17 cellular contexts compared by ENCODE assay signal in the genomic region with DNA sequence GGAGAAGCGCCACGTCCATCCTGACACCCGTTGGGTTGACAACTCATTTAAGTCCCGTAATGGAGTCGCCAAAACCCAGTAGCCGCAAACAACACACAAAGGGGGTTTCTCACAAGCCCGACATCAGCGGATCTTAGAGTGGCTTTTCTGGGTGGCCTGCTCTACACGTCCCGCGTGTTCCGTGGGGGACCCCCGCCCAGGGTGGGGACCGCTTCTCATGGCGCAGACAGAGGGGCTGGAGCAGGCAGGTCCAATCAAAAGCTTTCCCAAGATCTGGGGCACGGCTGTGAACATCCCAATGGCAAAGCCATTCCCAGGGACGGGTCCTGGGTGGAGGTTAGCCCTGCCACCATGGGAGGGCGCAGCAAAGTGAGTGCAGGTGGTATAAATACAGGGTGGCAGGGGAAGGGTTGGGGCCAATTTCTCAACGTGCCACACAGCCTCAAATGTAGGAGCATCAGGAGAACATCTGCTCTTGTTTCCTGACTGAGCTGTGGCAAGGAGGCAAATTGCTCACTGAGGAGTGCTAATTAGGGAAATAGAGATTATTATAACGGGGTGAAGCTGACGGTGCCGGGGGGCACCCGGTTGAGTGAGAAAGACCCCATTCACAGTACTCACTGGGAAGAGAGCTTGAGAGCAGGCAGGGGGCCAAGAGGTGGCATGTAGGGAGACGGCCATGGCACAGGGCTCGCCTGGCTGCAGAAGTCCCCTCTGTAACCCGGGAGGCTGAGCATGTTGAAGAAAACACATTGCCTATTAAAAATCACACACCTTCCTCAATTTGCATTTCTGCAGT.
"Had no signal": no experiment of that assay in that cellular context is flagged by ENCODE, and none has a peak within 500 bp of the region (broad histone marks: within the 10 kb centered on the region; RNA-seq: fewer than 3 reads in every experiment).

No MANE protein-coding gene starts in this region.

- H3K27ac ChIP-seq: coronary artery, heart right ventricle, spleen, tibial artery, upper lobe of right lung had no signal

- H3K9me3 ChIP-seq: heart right ventricle, spleen, tibial artery, upper lobe of right lung had no signal

- DNase-seq: effector CD8-positive, alpha-beta T cell; heart right ventricle; hypothalamus; kidney glomerular epithelial cell; midbrain; spleen; stimulated activated CD4-positive, alpha-beta T cell treated with anti-CD3 and anti-CD28 coated beads, Interleukin-15, amount 100 ng/mL, for 24 hours; stimulated activated CD4-positive, alpha-beta T cell treated with anti-CD3 and anti-CD28 coated beads, Interleukin-1b, Interleukin-23, amount 100 ng/mL, for 48 hours; stimulated activated CD4-positive, alpha-beta T cell treated with anti-CD3 and anti-CD28 coated beads, Interleukin-4, amount 100 ng/mL, for 24 hours; tibial artery; upper lobe of right lung had no signal

- H3K4me3 ChIP-seq: coronary artery, heart right ventricle, spleen, tibial artery, upper lobe of right lung had no signal

- H3K27ac Mint-ChIP-seq: memory B cell; natural killer cell treated with Interleukin-12 subunit alpha and Interleukin-12 subunit beta and Interleukin-15 and Interleukin-18, amount 100 ng/mL, for 72 hours; stimulated activated memory B cell treated with anti-CD40 and anti-IgM and Interleukin-4, amounts not matched to agents 10 μg/mL and 1 μg/mL and 100 μg/mL, for 72 hours; stimulated activated naive CD8-positive, alpha-beta T cell treated with anti-CD3 and anti-CD28 coated beads, Interleukin-15, Interleukin-2, amounts not matched to agents 100 ng/mL and 50 ng/mL, for 24 hours had no signal

- ATAC-seq: heart right ventricle; natural killer cell treated with Interleukin-12 subunit alpha and Interleukin-12 subunit beta and Interleukin-15 and Interleukin-18, amount 100 ng/mL, for 72 hours; sciatic nerve; stimulated activated memory B cell treated with anti-CD40 and anti-IgM and Interleukin-4, amounts not matched to agents 10 μg/mL and 1 μg/mL and 100 μg/mL, for 72 hours; upper lobe of right lung had no signal

- H3K9me3 Mint-ChIP-seq: memory B cell; natural killer cell treated with Interleukin-12 subunit alpha and Interleukin-12 subunit beta and Interleukin-15 and Interleukin-18, amount 100 ng/mL, for 72 hours; stimulated activated memory B cell treated with anti-CD40 and anti-IgM and Interleukin-4, amounts not matched to agents 10 μg/mL and 1 μg/mL and 100 μg/mL, for 72 hours; stimulated activated naive CD8-positive, alpha-beta T cell treated with anti-CD3 and anti-CD28 coated beads, Interleukin-15, Interleukin-2, amounts not matched to agents 100 ng/mL and 50 ng/mL, for 24 hours had no signal

- H3K36me3 ChIP-seq: heart right ventricle, spleen, tibial artery, upper lobe of right lung had no signal

- H3K4me1 Mint-ChIP-seq: memory B cell; stimulated activated memory B cell treated with anti-CD40 and anti-IgM and Interleukin-4, amounts not matched to agents 10 μg/mL and 1 μg/mL and 100 μg/mL, for 72 hours had no signal

- H3K27me3 ChIP-seq: tibial artery had no signal

- H3K4me3 Mint-ChIP-seq: memory B cell; natural killer cell treated with Interleukin-12 subunit alpha and Interleukin-12 subunit beta and Interleukin-15 and Interleukin-18, amount 100 ng/mL, for 72 hours; stimulated activated memory B cell treated with anti-CD40 and anti-IgM and Interleukin-4, amounts not matched to agents 10 μg/mL and 1 μg/mL and 100 μg/mL, for 72 hours; stimulated activated naive CD8-positive, alpha-beta T cell treated with anti-CD3 and anti-CD28 coated beads, Interleukin-15, Interleukin-2, amounts not matched to agents 100 ng/mL and 50 ng/mL, for 24 hours had no signal

- H3K4me1 ChIP-seq: heart right ventricle, spleen, tibial artery, upper lobe of right lung had no signal

- H3K36me3 Mint-ChIP-seq: memory B cell; natural killer cell treated with Interleukin-12 subunit alpha and Interleukin-12 subunit beta and Interleukin-15 and Interleukin-18, amount 100 ng/mL, for 72 hours; stimulated activated memory B cell treated with anti-CD40 and anti-IgM and Interleukin-4, amounts not matched to agents 10 μg/mL and 1 μg/mL and 100 μg/mL, for 72 hours had no signal
